1 cellular context compared by ENCODE assay signal in genomic region chr15:90143176-90143655, GRCh38.
TF ChIP-seq lines count a peak whose summit lies in the region.

No MANE protein-coding gene starts in this region.

TF ChIP-seq in K562, 482 proteins besides CTCF, POLR2A, EP300 and RAD21 (continued from another document and continues in another):
- TF ChIP-seq ATF1 (CRISPR knock-in tag; IDR thresholded peaks at IDR 0.05) (no peak), ATF1 (tag; IDR thresholded peaks at IDR 0.05) (peak; percentile 54; the same call in 1 of the 2 replicates), ARNT (IDR thresholded peaks at IDR 0.05) (no peak), NR2C2 (CRISPR knock-in tag; IDR thresholded peaks at IDR 0.05) (no peak), NR2C2 (tag; IDR thresholded peaks at IDR 0.05) (peak; percentile 56; the same call in 1 of the 2 replicates), ZBTB17 (CRISPR knock-in tag; IDR thresholded peaks at IDR 0.05) (peak; percentile 84), TGIF2 (CRISPR knock-in tag; IDR thresholded peaks at IDR 0.05) (peak; percentile 64; the same call in 1 of the 2 replicates), ZSCAN29 (IDR thresholded peaks at IDR 0.05) (no peak), NFRKB (IDR thresholded peaks at IDR 0.05; ENCODE audit: low read depth) (no peak), ZNF518B (CRISPR knock-in tag; IDR thresholded peaks at IDR 0.05) (no peak), E4F1 (CRISPR knock-in tag; IDR thresholded peaks at IDR 0.05; ENCODE audit: borderline replicate concordance) (no peak), CREB3L1 (IDR thresholded peaks at IDR 0.05; ENCODE audit: borderline replicate concordance, low read depth) (no peak), DNMT1 (IDR thresholded peaks at IDR 0.05) (no peak), HDAC6 (IDR thresholded peaks at IDR 0.05; ENCODE audit: low read depth, low read length) (no peak), TARDBP (IDR thresholded peaks at IDR 0.05) (peak; percentile 91; the same call in 1 of the 2 replicates), TAL1 (IDR thresholded peaks at IDR 0.05) (peak; percentile 93), ZNF76 (CRISPR knock-in tag; IDR thresholded peaks at IDR 0.05; ENCODE audit: borderline replicate concordance) (0 out of 2 replicates have a peak, but pooled peaks have one; percentile 55), ZNF311 (CRISPR knock-in tag; IDR thresholded peaks at IDR 0.05) (no peak), MXI1 (IDR thresholded peaks at IDR 0.05; ENCODE audit: low read depth, low read length) (peak; percentile 81), POLR2H (tag; IDR thresholded peaks at IDR 0.05; ENCODE audit: low read depth) (no peak), GABPB2 (CRISPR knock-in tag; conservative IDR thresholded peaks at IDR 0.05) (no peak), YBX1 (IDR thresholded peaks at IDR 0.05) (no peak), SMARCC2 (IDR thresholded peaks at IDR 0.05; ENCODE audit: low read depth) (peak; percentile 65; the same call in 1 of the 2 replicates), FOXA3 (CRISPR knock-in tag; conservative IDR thresholded peaks at IDR 0.05 in 1 of 2, IDR thresholded peaks at IDR 0.05 in 1 of 2) (no peak), SIN3B (IDR thresholded peaks at IDR 0.05; ENCODE audit: low read depth) (no peak), MLLT1 (IDR thresholded peaks at IDR 0.05) (no peak), ZNF79 (CRISPR knock-in tag; IDR thresholded peaks at IDR 0.05; ENCODE audit: low read depth) (no peak), ZNF175 (CRISPR knock-in tag; IDR thresholded peaks at IDR 0.05; ENCODE audit: low read depth) (0 out of 2 replicates have a peak, but pooled peaks have one; percentile 37), ZNF717 (CRISPR knock-in tag; IDR thresholded peaks at IDR 0.05) (no peak), PPARD (CRISPR knock-in tag; IDR thresholded peaks at IDR 0.05) (no peak), KDM5B (IDR thresholded peaks at IDR 0.05; ENCODE audit: insufficient replicate concordance, low read depth, low read length) (no peak), BRD9 (IDR thresholded peaks at IDR 0.05; ENCODE audit: low read depth, partially characterized antibody) (peak; percentile 79), ZFP36 (IDR thresholded peaks at IDR 0.05; ENCODE audit: low read depth, low read length, partially characterized antibody) (peak; percentile 50), RB1 (IDR thresholded peaks at IDR 0.05; ENCODE audit: low read depth) (peak; percentile 92), AFF4 (CRISPR knock-in tag; IDR thresholded peaks at IDR 0.05) (peak; percentile 88), CEBPB (tag; IDR thresholded peaks at IDR 0.05) (no peak), ZNF277 (CRISPR knock-in tag; IDR thresholded peaks at IDR 0.05; ENCODE audit: borderline replicate concordance) (no peak), PURB (CRISPR knock-in tag; IDR thresholded peaks at IDR 0.05; ENCODE audit: low read depth) (no peak), ZC3H4 (CRISPR knock-in tag; IDR thresholded peaks at IDR 0.05; ENCODE audit: borderline replicate concordance) (no peak), KAT2B (IDR thresholded peaks at IDR 0.05; ENCODE audit: low read depth, low read length) (no peak), SMAD2 (IDR thresholded peaks at IDR 0.05; ENCODE audit: low read depth, low read length) (no peak)
- TF ChIP-seq, protein P1, sequence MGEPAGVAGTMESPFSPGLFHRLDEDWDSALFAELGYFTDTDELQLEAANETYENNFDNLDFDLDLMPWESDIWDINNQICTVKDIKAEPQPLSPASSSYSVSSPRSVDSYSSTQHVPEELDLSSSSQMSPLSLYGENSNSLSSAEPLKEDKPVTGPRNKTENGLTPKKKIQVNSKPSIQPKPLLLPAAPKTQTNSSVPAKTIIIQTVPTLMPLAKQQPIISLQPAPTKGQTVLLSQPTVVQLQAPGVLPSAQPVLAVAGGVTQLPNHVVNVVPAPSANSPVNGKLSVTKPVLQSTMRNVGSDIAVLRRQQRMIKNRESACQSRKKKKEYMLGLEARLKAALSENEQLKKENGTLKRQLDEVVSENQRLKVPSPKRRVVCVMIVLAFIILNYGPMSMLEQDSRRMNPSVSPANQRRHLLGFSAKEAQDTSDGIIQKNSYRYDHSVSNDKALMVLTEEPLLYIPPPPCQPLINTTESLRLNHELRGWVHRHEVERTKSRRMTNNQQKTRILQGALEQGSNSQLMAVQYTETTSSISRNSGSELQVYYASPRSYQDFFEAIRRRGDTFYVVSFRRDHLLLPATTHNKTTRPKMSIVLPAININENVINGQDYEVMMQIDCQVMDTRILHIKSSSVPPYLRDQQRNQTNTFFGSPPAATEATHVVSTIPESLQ (CRISPR knock-in tag; IDR thresholded peaks at IDR 0.05), result no peak
- TF ChIP-seq, protein P2, sequence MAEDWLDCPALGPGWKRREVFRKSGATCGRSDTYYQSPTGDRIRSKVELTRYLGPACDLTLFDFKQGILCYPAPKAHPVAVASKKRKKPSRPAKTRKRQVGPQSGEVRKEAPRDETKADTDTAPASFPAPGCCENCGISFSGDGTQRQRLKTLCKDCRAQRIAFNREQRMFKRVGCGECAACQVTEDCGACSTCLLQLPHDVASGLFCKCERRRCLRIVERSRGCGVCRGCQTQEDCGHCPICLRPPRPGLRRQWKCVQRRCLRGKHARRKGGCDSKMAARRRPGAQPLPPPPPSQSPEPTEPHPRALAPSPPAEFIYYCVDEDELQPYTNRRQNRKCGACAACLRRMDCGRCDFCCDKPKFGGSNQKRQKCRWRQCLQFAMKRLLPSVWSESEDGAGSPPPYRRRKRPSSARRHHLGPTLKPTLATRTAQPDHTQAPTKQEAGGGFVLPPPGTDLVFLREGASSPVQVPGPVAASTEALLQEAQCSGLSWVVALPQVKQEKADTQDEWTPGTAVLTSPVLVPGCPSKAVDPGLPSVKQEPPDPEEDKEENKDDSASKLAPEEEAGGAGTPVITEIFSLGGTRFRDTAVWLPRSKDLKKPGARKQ (CRISPR knock-in tag; IDR thresholded peaks at IDR 0.05), result no peak
- TF ChIP-seq, protein P3, sequence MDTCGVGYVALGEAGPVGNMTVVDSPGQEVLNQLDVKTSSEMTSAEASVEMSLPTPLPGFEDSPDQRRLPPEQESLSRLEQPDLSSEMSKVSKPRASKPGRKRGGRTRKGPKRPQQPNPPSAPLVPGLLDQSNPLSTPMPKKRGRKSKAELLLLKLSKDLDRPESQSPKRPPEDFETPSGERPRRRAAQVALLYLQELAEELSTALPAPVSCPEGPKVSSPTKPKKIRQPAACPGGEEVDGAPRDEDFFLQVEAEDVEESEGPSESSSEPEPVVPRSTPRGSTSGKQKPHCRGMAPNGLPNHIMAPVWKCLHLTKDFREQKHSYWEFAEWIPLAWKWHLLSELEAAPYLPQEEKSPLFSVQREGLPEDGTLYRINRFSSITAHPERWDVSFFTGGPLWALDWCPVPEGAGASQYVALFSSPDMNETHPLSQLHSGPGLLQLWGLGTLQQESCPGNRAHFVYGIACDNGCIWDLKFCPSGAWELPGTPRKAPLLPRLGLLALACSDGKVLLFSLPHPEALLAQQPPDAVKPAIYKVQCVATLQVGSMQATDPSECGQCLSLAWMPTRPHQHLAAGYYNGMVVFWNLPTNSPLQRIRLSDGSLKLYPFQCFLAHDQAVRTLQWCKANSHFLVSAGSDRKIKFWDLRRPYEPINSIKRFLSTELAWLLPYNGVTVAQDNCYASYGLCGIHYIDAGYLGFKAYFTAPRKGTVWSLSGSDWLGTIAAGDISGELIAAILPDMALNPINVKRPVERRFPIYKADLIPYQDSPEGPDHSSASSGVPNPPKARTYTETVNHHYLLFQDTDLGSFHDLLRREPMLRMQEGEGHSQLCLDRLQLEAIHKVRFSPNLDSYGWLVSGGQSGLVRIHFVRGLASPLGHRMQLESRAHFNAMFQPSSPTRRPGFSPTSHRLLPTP (IDR thresholded peaks at IDR 0.05; ENCODE audit: borderline replicate concordance, extremely low read depth, insufficient read length), result no peak
